8 cellular contexts compared by ENCODE assay signal in genomic region chr11:119615003-119615878, GRCh38.
DNase-seq lines count a peak whose midpoint lies in the region; ATAC-seq, FAIRE-seq and TF ChIP-seq lines count a peak whose summit lies in the region.

No MANE protein-coding gene starts in this region.

- peak overlapping the region; percentile 50; the same call in 1 of the 2 replicates for H3K4me3 Mint-ChIP-seq in HFFc6

- DNase-seq in CD1c-positive myeloid dendritic cell (ENCODE audit: extremely low spot score) (peak; percentile 70), HFFc6 (peak; percentile 64), RPMI7951 (ENCODE audit: low read depth) (peak; percentile 70), left cardiac atrium (no peak), urothelium cell line (ENCODE audit: low spot score) (peak; percentile 57), iPS-NIHi11 (ENCODE audit: low spot score) (no peak), NCI-H2196 (lab: John Stamatoyannopoulos, UW; ENCODE audit: unreplicated experiment) (no peak)
- no peak for DNase-seq in activated naive CD4-positive, alpha-beta T cell treated with anti-CD3 and anti-CD28 coated beads, Interleukin-2, amount 50 U/mL, for 72 hours (ENCODE audit: low spot score in 2 of 2)

- intact Hi-C loops in left cardiac atrium (cut with DNase I): no loop called here

- peaks cover 12% of the 10 kb centered on the region; the same call in 1 of the 2 replicates for H3K9me3 Mint-ChIP-seq in HFFc6
- H3K9me3 Mint-ChIP-seq in activated naive CD4-positive, alpha-beta T cell treated with anti-CD3 and anti-CD28 coated beads, Interleukin-2, amount 50 U/mL, for 72 hours: no peaks in the 10 kb centered on the region

- no peak for TF ChIP-seq CTCF in HFFc6 (IDR thresholded peaks at IDR 0.05)

- peak overlapping the region; percentile 72 for H3K27ac Mint-ChIP-seq in HFFc6
- no peak overlapping the region for H3K27ac Mint-ChIP-seq in activated naive CD4-positive, alpha-beta T cell treated with anti-CD3 and anti-CD28 coated beads, Interleukin-2, amount 50 U/mL, for 72 hours

- H3K36me3 Mint-ChIP-seq in HFFc6 (ENCODE audit: low read depth): peaks cover 6% of the 10 kb centered on the region; the same call in 1 of the 2 replicates
- no peaks in the 10 kb centered on the region for H3K36me3 Mint-ChIP-seq in activated naive CD4-positive, alpha-beta T cell treated with anti-CD3 and anti-CD28 coated beads, Interleukin-2, amount 50 U/mL, for 72 hours

- peaks cover 34% of the 10 kb centered on the region for H3K4me1 Mint-ChIP-seq in HFFc6 (ENCODE audit: low read depth)

- FAIRE-seq in urothelium cell line (lab: Jason Lieb, UNC): no peak

- peaks cover 22% of the 10 kb centered on the region for H3K27me3 Mint-ChIP-seq in HFFc6 (ENCODE audit: insufficient read depth)

- peak; percentile 42 to 47 for ATAC-seq in left cardiac atrium
- no peak for ATAC-seq in activated naive CD4-positive, alpha-beta T cell treated with anti-CD3 and anti-CD28 coated beads, Interleukin-2, amount 50 U/mL, for 72 hours

Comparison
In these comparisons a context has a peak if more than half of its experiments do, and no peak if none do; other contexts are left out.
1. DNase-seq: peak in CD1c-positive myeloid dendritic cell (single experiment), HFFc6 (single experiment), RPMI7951 (single experiment) and urothelium cell line (single experiment); none in left cardiac atrium (single experiment), iPS-NIHi11 (single experiment), NCI-H2196 (single experiment) and activated naive CD4-positive, alpha-beta T cell treated with anti-CD3 and anti-CD28 coated beads, Interleukin-2, amount 50 U/mL, for 72 hours (0 of 2).
2. ATAC-seq: peak in left cardiac atrium (2 of 2); none in activated naive CD4-positive, alpha-beta T cell treated with anti-CD3 and anti-CD28 coated beads, Interleukin-2, amount 50 U/mL, for 72 hours (0 of 2).